In genomic region chr6:22147983-22148797, GRCh38 we compare ENCODE assay signal across 8 cellular contexts.
A peak's percentile ranks its signal among the peaks of the same experiment; 100 is the strongest.
DNase-seq lines count a peak whose midpoint lies in the region; ATAC-seq and TF ChIP-seq lines count a peak whose summit lies in the region.

No MANE protein-coding gene starts in this region.

- no peak for ATAC-seq in HG02588 (IDR thresholded peaks at IDR 0.05; ENCODE audit: unreplicated experiment)

- H3K27ac ChIP-seq in hepatocyte (peak overlapping the region; percentile 50), suprapubic skin (no peak overlapping the region)

- H3K27me3 ChIP-seq in hepatocyte (no peaks in the 10 kb centered on the region), suprapubic skin (no peaks in the 10 kb centered on the region)

- no peaks in the 10 kb centered on the region for H3K9me3 Mint-ChIP-seq in activated T-helper 2 cell treated with anti-CD3 and anti-CD28 coated beads, Interferon-gamma antibody, Interleukin-2, Interleukin-4, amounts not matched to agents 10 μg/mL and 5 μg/mL and 100 μg/mL, durations not matched to agents 14 hours and 24 hours and 36 hours
- H3K9me3 Mint-ChIP-seq in progenitor cell of endocrine pancreas (ENCODE audit: low read depth), result no peaks in the 10 kb centered on the region

- peak overlapping the region; percentile 82 for H3K4me3 Mint-ChIP-seq in activated T-helper 2 cell treated with anti-CD3 and anti-CD28 coated beads, Interferon-gamma antibody, Interleukin-2, Interleukin-4, amounts not matched to agents 10 μg/mL and 5 μg/mL and 100 μg/mL, durations not matched to agents 14 hours and 24 hours and 36 hours (ENCODE audit: low read depth)
- H3K4me3 Mint-ChIP-seq in progenitor cell of endocrine pancreas (ENCODE audit: low read depth), result no peak overlapping the region

- no peak overlapping the region for H3K4me3 ChIP-seq in hepatocyte
- peak overlapping the region; percentile 39 for H3K4me3 ChIP-seq in suprapubic skin

- 49% methylated on average over 7 of the region's 7 CpGs for WGBS in hepatocyte (ENCODE audit: low lambda C conversion rate, missing lambda C conversion rate)
- 33% methylated on average over 7 of the region's 7 CpGs for WGBS in suprapubic skin

- H3K4me2 ChIP-seq in hepatocyte, result peak overlapping the region; percentile 62

- no peaks in the 10 kb centered on the region for H3K9me3 ChIP-seq in hepatocyte (ENCODE audit: low read depth)
- H3K9me3 ChIP-seq in suprapubic skin, result no peaks in the 10 kb centered on the region

- no peak for TF ChIP-seq EP300 in suprapubic skin (IDR thresholded peaks at IDR 0.05)

- intact Hi-C loops in activated T-helper 2 cell treated with anti-CD3 and anti-CD28 coated beads, Interferon-gamma antibody, Interleukin-2, Interleukin-4, amounts not matched to agents 10 μg/mL and 5 μg/mL and 100 μg/mL, durations not matched to agents 14 hours and 24 hours and 36 hours (cut with micrococcal nuclease), result loop anchor here (2.0 to 5.0 kb wide), 3 partner anchors 45 to 551 kb away; no protein-coding TSS in a partner anchor

- DNase-seq in C1 segment of cervical spinal cord (lab: John Stamatoyannopoulos, UW) (peak in 11 of 14 donors; percentile 3 to 47 (median 27)), NCI-H1105 (lab: John Stamatoyannopoulos, UW) (peak; percentile 54), hepatocyte (ENCODE audit: low spot score) (peak; percentile 38), suprapubic skin (ENCODE audit: low spot score in 2 of 2) (no peak), AML-193 (lab: John Stamatoyannopoulos, UW) (no peak), progenitor cell of endocrine pancreas (ENCODE audit: low spot score, unreplicated experiment) (no peak)
- no peak for DNase-seq in activated T-helper 2 cell treated with anti-CD3 and anti-CD28 coated beads, Interferon-gamma antibody, Interleukin-2, Interleukin-4, amounts not matched to agents 10 μg/mL and 5 μg/mL and 100 μg/mL, durations not matched to agents 14 hours and 24 hours and 36 hours (ENCODE audit: low spot score)

- TF ChIP-seq POLR2A in suprapubic skin (IDR thresholded peaks at IDR 0.05), result no peak

- no peaks in the 10 kb centered on the region for H3K9me2 ChIP-seq in hepatocyte (replicated peaks; ENCODE audit: insufficient read depth)

- TF ChIP-seq CTCF in hepatocyte (IDR thresholded peaks at IDR 0.05; ENCODE audit: poor library complexity) (no peak), suprapubic skin (IDR thresholded peaks at IDR 0.05) (no peak), progenitor cell of endocrine pancreas (IDR thresholded peaks at IDR 0.05; ENCODE audit: unreplicated experiment) (no peak)

- H3K36me3 ChIP-seq in hepatocyte (replicated peaks; ENCODE audit: insufficient read depth, low read depth) (no peaks in the 10 kb centered on the region), suprapubic skin (no peaks in the 10 kb centered on the region)

- no peaks in the 10 kb centered on the region for H3K36me3 Mint-ChIP-seq in activated T-helper 2 cell treated with anti-CD3 and anti-CD28 coated beads, Interferon-gamma antibody, Interleukin-2, Interleukin-4, amounts not matched to agents 10 μg/mL and 5 μg/mL and 100 μg/mL, durations not matched to agents 14 hours and 24 hours and 36 hours (ENCODE audit: low read depth)
- peaks cover 10% of the 10 kb centered on the region for H3K36me3 Mint-ChIP-seq in progenitor cell of endocrine pancreas (ENCODE audit: insufficient read depth)

- H3K4me1 ChIP-seq in hepatocyte (ENCODE audit: insufficient read depth) (peaks cover 32% of the 10 kb centered on the region), suprapubic skin (peaks cover 44% of the 10 kb centered on the region)

- no peaks in the 10 kb centered on the region for H3K79me2 ChIP-seq in hepatocyte

- H2AFZ ChIP-seq in hepatocyte, result no peak overlapping the region

- peaks cover 40% of the 10 kb centered on the region for H3K27me3 Mint-ChIP-seq in activated T-helper 2 cell treated with anti-CD3 and anti-CD28 coated beads, Interferon-gamma antibody, Interleukin-2, Interleukin-4, amounts not matched to agents 10 μg/mL and 5 μg/mL and 100 μg/mL, durations not matched to agents 14 hours and 24 hours and 36 hours (ENCODE audit: low read depth)
- H3K27me3 Mint-ChIP-seq in progenitor cell of endocrine pancreas, result no peaks in the 10 kb centered on the region

- H3K4me1 Mint-ChIP-seq in activated T-helper 2 cell treated with anti-CD3 and anti-CD28 coated beads, Interferon-gamma antibody, Interleukin-2, Interleukin-4, amounts not matched to agents 10 μg/mL and 5 μg/mL and 100 μg/mL, durations not matched to agents 14 hours and 24 hours and 36 hours (ENCODE audit: low read depth), result peaks cover 29% of the 10 kb centered on the region
- H3K4me1 Mint-ChIP-seq in progenitor cell of endocrine pancreas (ENCODE audit: low read depth), result peaks cover 34% of the 10 kb centered on the region

- H4K20me1 ChIP-seq in hepatocyte (ENCODE audit: insufficient read depth, poor library complexity, severe bottlenecking), result no peaks in the 10 kb centered on the region

- H3K27ac Mint-ChIP-seq in activated T-helper 2 cell treated with anti-CD3 and anti-CD28 coated beads, Interferon-gamma antibody, Interleukin-2, Interleukin-4, amounts not matched to agents 10 μg/mL and 5 μg/mL and 100 μg/mL, durations not matched to agents 14 hours and 24 hours and 36 hours, result peak overlapping the region; percentile 46
- no peak overlapping the region for H3K27ac Mint-ChIP-seq in progenitor cell of endocrine pancreas

Comparison
In these comparisons a context has a peak if more than half of its experiments do, and no peak if none do; other contexts are left out.
1. DNase-seq: peak in C1 segment of cervical spinal cord (11 of 14), NCI-H1105 (single experiment) and hepatocyte (single experiment); none in activated T-helper 2 cell treated with anti-CD3 and anti-CD28 coated beads, Interferon-gamma antibody, Interleukin-2, Interleukin-4, amounts not matched to agents 10 μg/mL and 5 μg/mL and 100 μg/mL, durations not matched to agents 14 hours and 24 hours and 36 hours (single experiment), suprapubic skin (0 of 2), AML-193 (0 of 2) and progenitor cell of endocrine pancreas (single experiment).